27 cellular contexts compared by ENCODE assay signal in the genomic region with DNA sequence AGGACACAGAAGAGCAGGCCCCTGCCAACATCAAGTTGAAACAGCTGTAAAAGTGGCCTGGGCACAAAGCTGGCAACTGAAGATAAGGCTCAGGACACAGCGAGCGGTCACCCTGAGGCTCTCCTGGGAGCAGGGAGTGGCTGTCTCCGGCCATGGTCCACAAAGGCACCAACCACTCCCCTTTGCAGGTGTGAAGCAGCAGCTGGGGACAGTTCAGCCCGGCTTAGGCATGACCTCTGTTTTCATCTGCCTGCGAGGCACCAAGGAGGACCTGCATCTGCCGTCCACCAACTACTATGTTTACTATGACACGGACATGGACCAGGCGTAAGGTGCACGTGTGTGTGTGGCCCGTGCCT. TPM values are rescaled to one million over a fixed set of nuclear protein-coding genes. Genes with fewer than 3 reads are reported as not detected.
DNase-seq lines count a peak whose midpoint lies in the region; ATAC-seq, FAIRE-seq and TF ChIP-seq lines count a peak whose summit lies in the region.
"Had no signal": no experiment of that assay in that cellular context is flagged by ENCODE, and none has a peak within 500 bp of the region (broad histone marks: within the 10 kb centered on the region; RNA-seq: fewer than 3 reads in every experiment).

No MANE protein-coding gene starts in this region.

- WGBS in right lobe of liver (ENCODE audit: insufficient coverage, low coverage, low lambda C conversion rate, missing lambda C conversion rate), result 59% methylated on average over 2 of the region's 10 CpGs

- H3K27me3 ChIP-seq in right lobe of liver, result no peaks in the 10 kb centered on the region
- H3K27me3 ChIP-seq: BLaER1 had no signal

- ATAC-seq in Right ventricle myocardium inferior, result peak; percentile 35
- no peak for ATAC-seq in left cardiac atrium
- peak in 3 of 4 donors; percentile 6 to 20 (median 12) for ATAC-seq in right lobe of liver
- no peak for ATAC-seq in stimulated activated effector memory CD8-positive, alpha-beta T cell treated with anti-CD3 and anti-CD28 coated beads, Interleukin-12 subunit alpha, Interleukin-12 subunit beta, amount 100 ng/mL, for 72 hours

- DNase-seq in Right ventricle myocardium inferior (ENCODE audit: missing footprints) (no peak), left cardiac atrium (no peak), RWPE1 (ENCODE audit: low spot score) (no peak), right lobe of liver (no peak), urothelium cell line (ENCODE audit: low spot score) (no peak), T-helper 9 cell (no peak)
- no peak for DNase-seq in stimulated activated effector memory CD8-positive, alpha-beta T cell treated with anti-CD3 and anti-CD28 coated beads, Interleukin-12 subunit alpha, Interleukin-12 subunit beta, amount 100 ng/mL, for 72 hours (ENCODE audit: low spot score in 2 of 2)
- DNase-seq in stimulated activated CD4-positive, alpha-beta T cell treated with anti-CD3 and anti-CD28 coated beads, Interleukin-12 subunit alpha, Interleukin-12 subunit beta, amount 100 ng/mL, for 4 hours, result no peak
- DNase-seq: ACHN; activated gamma-delta T cell; amniotic stem cell; Calu3; cortex of kidney; H9; NCI-H146; NCI-H510A treated with DMSO at 0.1 percent for 48 hours; NK-92 treated with Interleukin-12 subunit alpha and Interleukin-12 subunit beta, amount 100 ng/mL, for 24 hours; retina; SK-N-SH; stimulated activated CD4-positive, alpha-beta T cell treated with anti-CD3 and anti-CD28 coated beads, Interleukin-15, amount 100 ng/mL, for 24 hours; stimulated activated CD8-positive, alpha-beta memory T cell treated with anti-CD3 and anti-CD28 coated beads, Interleukin-4, amount 100 ng/mL, for 48 hours; WERI-Rb-1 had no signal

- peaks cover 43% of the 10 kb centered on the region for H3K4me1 Mint-ChIP-seq in stimulated activated effector memory CD8-positive, alpha-beta T cell treated with anti-CD3 and anti-CD28 coated beads, Interleukin-12 subunit alpha, Interleukin-12 subunit beta, amount 100 ng/mL, for 72 hours

- H3K4me3 Mint-ChIP-seq in stimulated activated effector memory CD8-positive, alpha-beta T cell treated with anti-CD3 and anti-CD28 coated beads, Interleukin-12 subunit alpha, Interleukin-12 subunit beta, amount 100 ng/mL, for 72 hours, result no peak overlapping the region
- H3K4me3 Mint-ChIP-seq: H9; T-helper 2 cell treated with Interferon-gamma antibody and Interleukin-4, amounts not matched to agents 5 μg/mL and 100 μg/mL, for 36 hours had no signal

- intact Hi-C loops in Right ventricle myocardium inferior (cut with DNase I), result no loop called here
- intact Hi-C loops in left cardiac atrium (cut with DNase I), result no loop called here
- intact Hi-C loops in right lobe of liver (cut with DNase I), result no loop called here

- CTCF ChIA-PET in RWPE1 (lab: Yijun Ruan, JAX), result interaction anchor here (0.6 kb wide), 2 partner anchors 50 to 442 kb away, joined by 4 to 6 read pairs; no protein-coding TSS in a partner anchor

- no peak for FAIRE-seq in urothelium cell line (lab: Jason Lieb, UNC)
- FAIRE-seq: bronchial epithelial cell, RCC 7860 had no signal

- H3K27ac ChIP-seq in RWPE1 (peak overlapping the region; percentile 91), right lobe of liver (no peak overlapping the region)
- H3K27ac ChIP-seq: BLaER1, KMS-11, WERI-Rb-1 had no signal

- peaks cover 79% of the 10 kb centered on the region for H3K36me3 Mint-ChIP-seq in stimulated activated effector memory CD8-positive, alpha-beta T cell treated with anti-CD3 and anti-CD28 coated beads, Interleukin-12 subunit alpha, Interleukin-12 subunit beta, amount 100 ng/mL, for 72 hours

- peaks cover 0 to under 1% (median 0%) of the 10 kb centered on the region in 4 donors for H3K4me1 ChIP-seq in right lobe of liver

- H3K9me3 ChIP-seq in right lobe of liver, result no peaks in the 10 kb centered on the region
- H3K9me3 ChIP-seq: BLaER1, SK-N-SH had no signal

- no peaks in the 10 kb centered on the region for H3K9me3 Mint-ChIP-seq in stimulated activated effector memory CD8-positive, alpha-beta T cell treated with anti-CD3 and anti-CD28 coated beads, Interleukin-12 subunit alpha, Interleukin-12 subunit beta, amount 100 ng/mL, for 72 hours
- H3K9me3 Mint-ChIP-seq: H9; T-helper 2 cell treated with Interferon-gamma antibody and Interleukin-4, amounts not matched to agents 5 μg/mL and 100 μg/mL, for 36 hours had no signal

- POLR2A ChIA-PET in RWPE1 (lab: Yijun Ruan, JAX; ENCODE audit: low non-redundant PET), result interaction anchor here (0.6 kb wide), 1 partner anchor 36 kb away, joined by 3 read pairs; no protein-coding TSS in a partner anchor

- peak overlapping the region; percentile 79 for H3K27ac Mint-ChIP-seq in stimulated activated effector memory CD8-positive, alpha-beta T cell treated with anti-CD3 and anti-CD28 coated beads, Interleukin-12 subunit alpha, Interleukin-12 subunit beta, amount 100 ng/mL, for 72 hours
- H3K27ac Mint-ChIP-seq: T-helper 2 cell treated with Interferon-gamma antibody and Interleukin-4, amounts not matched to agents 5 μg/mL and 100 μg/mL, for 36 hours had no signal

- no peak overlapping the region for H3K4me3 ChIP-seq in right lobe of liver
- H3K4me3 ChIP-seq: BLaER1 had no signal

- TF ChIP-seq CTCF in RWPE1 (conservative IDR thresholded peaks at IDR 0.05; ENCODE audit: low read depth) (no peak), right lobe of liver (IDR thresholded peaks at IDR 0.05) (no peak)

- peaks cover 0 to 46% (median 7%) of the 10 kb centered on the region in 4 donors for H3K36me3 ChIP-seq in right lobe of liver

- TF ChIP-seq POLR2A in right lobe of liver (IDR thresholded peaks at IDR 0.05), result no peak

RNA-seq across cellular contexts. Expression of a gene that starts 12.9 kb away (rescaled TPM):
- total RNA-seq in Right ventricle myocardium inferior, result 65.6 TPM
- total RNA-seq in left cardiac atrium, result 10 to 100 TPM; 71.1 to 73.9 TPM
- 100 to 1,000 TPM in 5 of 6 experiments, 10 to 100 TPM in 1; 85.7 to 153 (median 121) TPM for total RNA-seq in right lobe of liver

RNA-seq across cellular contexts. Expression of a gene that starts 39.5 kb away (rescaled TPM):
- 44.8 TPM for total RNA-seq in Right ventricle myocardium inferior
- total RNA-seq in left cardiac atrium, result 10 to 100 TPM; 79.9 to 84.0 TPM
- 100 to 1,000 TPM in 4 of 6 experiments, 10 to 100 TPM in 2; 70.3 to 112 (median 105) TPM for total RNA-seq in right lobe of liver

RNA-seq across cellular contexts. Expression of a gene that starts 39.7 kb away (rescaled TPM):
- total RNA-seq in Right ventricle myocardium inferior (10.2 TPM), left cardiac atrium (10 to 100 TPM; 15.4 to 22.1 TPM), right lobe of liver (10 to 100 TPM in 3 of 6 experiments, 1 to 10 TPM in 3; 7.4 to 12.8 (median 9.5) TPM)

Comparison
In these comparisons a context has a peak if more than half of its experiments do, and no peak if none do; other contexts are left out.
1. ATAC-seq: peak in Right ventricle myocardium inferior (single experiment) and right lobe of liver (3 of 4); none in left cardiac atrium (0 of 2) and stimulated activated effector memory CD8-positive, alpha-beta T cell treated with anti-CD3 and anti-CD28 coated beads, Interleukin-12 subunit alpha, Interleukin-12 subunit beta, amount 100 ng/mL, for 72 hours (single experiment).